8 cellular contexts compared by ENCODE assay signal in the genomic region with DNA sequence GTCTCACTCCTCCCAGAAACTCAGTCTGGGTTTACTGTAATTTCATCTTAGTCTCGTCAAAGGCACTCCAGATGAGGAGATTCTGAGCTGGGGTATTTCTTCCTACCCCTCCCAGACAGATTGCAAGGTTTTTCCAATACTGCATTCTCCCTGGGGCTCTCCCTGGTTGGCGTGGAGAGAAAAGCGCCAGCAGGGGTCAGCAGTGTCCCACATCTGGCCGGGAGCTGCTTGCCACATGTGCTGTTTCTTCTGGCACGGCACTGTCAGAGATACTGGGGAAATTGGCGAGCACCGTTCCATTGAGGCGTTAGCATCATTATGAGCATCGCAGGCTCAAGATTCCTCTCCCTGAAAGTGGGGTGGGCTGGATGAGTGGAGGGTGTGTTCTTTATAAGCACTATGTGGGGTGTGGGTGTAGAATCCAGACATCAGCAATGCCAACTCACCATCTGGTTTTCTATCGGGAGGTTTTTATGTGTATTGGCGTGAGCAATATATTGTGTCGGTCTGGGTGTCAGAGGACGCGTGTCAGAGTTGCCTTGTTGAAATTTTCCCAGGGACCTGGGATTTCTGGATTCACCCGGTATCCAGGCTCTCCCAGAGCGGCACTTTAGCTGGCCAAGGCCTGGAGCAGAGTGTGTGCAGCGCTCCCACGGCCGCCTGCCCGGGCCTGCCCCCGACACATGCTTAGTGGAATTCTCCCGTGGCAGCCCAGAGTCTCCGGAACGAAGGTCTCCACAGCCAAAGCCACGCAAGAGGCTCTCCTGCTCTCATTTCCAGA. TPM values are rescaled to one million over a fixed set of nuclear protein-coding genes. Genes with fewer than 3 reads are reported as not detected.
A peak's percentile ranks its signal among the peaks of the same experiment; 100 is the strongest.
DNase-seq lines count a peak whose midpoint lies in the region; TF ChIP-seq lines count a peak whose summit lies in the region.

No MANE protein-coding gene starts in this region.

- H3K9me3 ChIP-seq in liver (ENCODE audit: control insufficient read depth in 4 of 4, low read length in 3 of 4), result no peaks in the 10 kb centered on the region

- TF ChIP-seq RAD21 in liver (IDR thresholded peaks at IDR 0.05), result peak; percentile 76 to 83

- no peaks in the 10 kb centered on the region for H3K4me1 ChIP-seq in liver (ENCODE audit: control insufficient read depth in 4 of 4, insufficient read depth in 4 of 4, low read length in 3 of 4)

- H3K27ac ChIP-seq in cingulate gyrus (ENCODE audit: low read depth, low read length) (peak overlapping the region; percentile 12), liver (ENCODE audit: low read depth in 1 of 2, low read length in 2 of 2) (no peak overlapping the region)

- no peaks in the 10 kb centered on the region for H3K36me3 ChIP-seq in liver (ENCODE audit: control insufficient read depth in 4 of 4, insufficient read depth in 3 of 4, low read depth in 1 of 4, low read length in 3 of 4)

- WGBS in liver, result 78% methylated on average over 25 of the region's 25 CpGs

- H3K27me3 ChIP-seq in liver (ENCODE audit: control insufficient read depth in 4 of 4, insufficient read depth in 4 of 4, low read length in 3 of 4), result no peaks in the 10 kb centered on the region

- DNase-seq in GM04504 (ENCODE audit: low read depth) (peak; percentile 85), MV-4-11 (lab: John Stamatoyannopoulos, UW) (peak; percentile 65), SK-N-DZ (ENCODE audit: low spot score) (peak; percentile 60), activated gamma-delta T cell (lab: John Stamatoyannopoulos, UW) (no peak)
- DNase-seq in stimulated activated CD8-positive, alpha-beta memory T cell treated with anti-CD3 and anti-CD28 coated beads, Interleukin-7, amount 100 ng/mL, for 48 hours (ENCODE audit: extremely low read depth in 1 of 2, low read depth in 1 of 2), result peak; percentile 10 to 33
- DNase-seq in activated CD4-positive, CD25-positive, alpha-beta regulatory T cell treated with anti-CD3 and anti-CD28 coated beads, Interleukin-2, amount 50 U/mL, for 72 hours, result no peak

- peak; percentile 58 for TF ChIP-seq CTCF in liver (IDR thresholded peaks at IDR 0.05; ENCODE audit: low read depth, low read length, missing input control)

- H3K9ac ChIP-seq in liver (ENCODE audit: low read depth in 1 of 2, low read length in 2 of 2), result no peak overlapping the region

- H3K4me3 ChIP-seq in liver (ENCODE audit: low read depth in 1 of 3, low read length in 3 of 3), result no peak overlapping the region

TF ChIP-seq in liver, 16 proteins besides CTCF, POLR2A, EP300 and RAD21:
- TF ChIP-seq YY1 (IDR thresholded peaks at IDR 0.05) (no peak), HNF4G (IDR thresholded peaks at IDR 0.05) (no peak), NR2F2 (IDR thresholded peaks at IDR 0.05) (no peak), RXRA (IDR thresholded peaks at IDR 0.05) (no peak), EGR1 (IDR thresholded peaks at IDR 0.05; ENCODE audit: low read depth in 2 of 2) (no peak), HNF4A (conservative IDR thresholded peaks at IDR 0.05) (no peak), SP1 (IDR thresholded peaks at IDR 0.05) (no peak), TAF1 (conservative IDR thresholded peaks at IDR 0.05) (no peak), JUND (IDR thresholded peaks at IDR 0.05) (no peak), FOXA1 (IDR thresholded peaks at IDR 0.05) (no peak), FOXA2 (IDR thresholded peaks at IDR 0.05) (no peak), GABPA (IDR thresholded peaks at IDR 0.05 in 1 of 2, conservative IDR thresholded peaks at IDR 0.05 in 1 of 2) (no peak)
- TF ChIP-seq, protein P1, sequence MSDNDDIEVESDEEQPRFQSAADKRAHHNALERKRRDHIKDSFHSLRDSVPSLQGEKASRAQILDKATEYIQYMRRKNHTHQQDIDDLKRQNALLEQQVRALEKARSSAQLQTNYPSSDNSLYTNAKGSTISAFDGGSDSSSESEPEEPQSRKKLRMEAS (IDR thresholded peaks at IDR 0.05), result no peak
- TF ChIP-seq, protein P2, sequence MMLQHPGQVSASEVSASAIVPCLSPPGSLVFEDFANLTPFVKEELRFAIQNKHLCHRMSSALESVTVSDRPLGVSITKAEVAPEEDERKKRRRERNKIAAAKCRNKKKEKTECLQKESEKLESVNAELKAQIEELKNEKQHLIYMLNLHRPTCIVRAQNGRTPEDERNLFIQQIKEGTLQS (IDR thresholded peaks at IDR 0.05), result no peak
- TF ChIP-seq, protein P3, sequence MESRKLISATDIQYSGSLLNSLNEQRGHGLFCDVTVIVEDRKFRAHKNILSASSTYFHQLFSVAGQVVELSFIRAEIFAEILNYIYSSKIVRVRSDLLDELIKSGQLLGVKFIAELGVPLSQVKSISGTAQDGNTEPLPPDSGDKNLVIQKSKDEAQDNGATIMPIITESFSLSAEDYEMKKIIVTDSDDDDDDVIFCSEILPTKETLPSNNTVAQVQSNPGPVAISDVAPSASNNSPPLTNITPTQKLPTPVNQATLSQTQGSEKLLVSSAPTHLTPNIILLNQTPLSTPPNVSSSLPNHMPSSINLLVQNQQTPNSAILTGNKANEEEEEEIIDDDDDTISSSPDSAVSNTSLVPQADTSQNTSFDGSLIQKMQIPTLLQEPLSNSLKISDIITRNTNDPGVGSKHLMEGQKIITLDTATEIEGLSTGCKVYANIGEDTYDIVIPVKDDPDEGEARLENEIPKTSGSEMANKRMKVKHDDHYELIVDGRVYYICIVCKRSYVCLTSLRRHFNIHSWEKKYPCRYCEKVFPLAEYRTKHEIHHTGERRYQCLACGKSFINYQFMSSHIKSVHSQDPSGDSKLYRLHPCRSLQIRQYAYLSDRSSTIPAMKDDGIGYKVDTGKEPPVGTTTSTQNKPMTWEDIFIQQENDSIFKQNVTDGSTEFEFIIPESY (IDR thresholded peaks at IDR 0.05), result no peak
- TF ChIP-seq, protein P4, sequence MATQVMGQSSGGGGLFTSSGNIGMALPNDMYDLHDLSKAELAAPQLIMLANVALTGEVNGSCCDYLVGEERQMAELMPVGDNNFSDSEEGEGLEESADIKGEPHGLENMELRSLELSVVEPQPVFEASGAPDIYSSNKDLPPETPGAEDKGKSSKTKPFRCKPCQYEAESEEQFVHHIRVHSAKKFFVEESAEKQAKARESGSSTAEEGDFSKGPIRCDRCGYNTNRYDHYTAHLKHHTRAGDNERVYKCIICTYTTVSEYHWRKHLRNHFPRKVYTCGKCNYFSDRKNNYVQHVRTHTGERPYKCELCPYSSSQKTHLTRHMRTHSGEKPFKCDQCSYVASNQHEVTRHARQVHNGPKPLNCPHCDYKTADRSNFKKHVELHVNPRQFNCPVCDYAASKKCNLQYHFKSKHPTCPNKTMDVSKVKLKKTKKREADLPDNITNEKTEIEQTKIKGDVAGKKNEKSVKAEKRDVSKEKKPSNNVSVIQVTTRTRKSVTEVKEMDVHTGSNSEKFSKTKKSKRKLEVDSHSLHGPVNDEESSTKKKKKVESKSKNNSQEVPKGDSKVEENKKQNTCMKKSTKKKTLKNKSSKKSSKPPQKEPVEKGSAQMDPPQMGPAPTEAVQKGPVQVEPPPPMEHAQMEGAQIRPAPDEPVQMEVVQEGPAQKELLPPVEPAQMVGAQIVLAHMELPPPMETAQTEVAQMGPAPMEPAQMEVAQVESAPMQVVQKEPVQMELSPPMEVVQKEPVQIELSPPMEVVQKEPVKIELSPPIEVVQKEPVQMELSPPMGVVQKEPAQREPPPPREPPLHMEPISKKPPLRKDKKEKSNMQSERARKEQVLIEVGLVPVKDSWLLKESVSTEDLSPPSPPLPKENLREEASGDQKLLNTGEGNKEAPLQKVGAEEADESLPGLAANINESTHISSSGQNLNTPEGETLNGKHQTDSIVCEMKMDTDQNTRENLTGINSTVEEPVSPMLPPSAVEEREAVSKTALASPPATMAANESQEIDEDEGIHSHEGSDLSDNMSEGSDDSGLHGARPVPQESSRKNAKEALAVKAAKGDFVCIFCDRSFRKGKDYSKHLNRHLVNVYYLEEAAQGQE (IDR thresholded peaks at IDR 0.05), result no peak

RNA-seq across cellular contexts. Expression of a gene that starts 8.0 kb away (rescaled TPM):
- polyA plus RNA-seq in SK-N-DZ (2014; cell fraction: cytosol; rRNA removed), result 1.00 and 1.4 TPM in 2 replicates
- polyA plus RNA-seq in SK-N-DZ (2014; cell fraction: nucleus; rRNA removed), result 0.65 and 0.95 TPM in 2 replicates
- total RNA-seq in liver, result 1 to 10 TPM; 1.2 to 2.0 TPM
- 1 to 10 TPM; 1.1 to 1.4 TPM for polyA plus RNA-seq in liver

RNA-seq across cellular contexts. Expression of a gene that starts 24.0 kb away (rescaled TPM):
- polyA plus RNA-seq in SK-N-DZ (2014; cell fraction: cytosol; rRNA removed), result 8.2 and 16.9 TPM in 2 replicates
- polyA plus RNA-seq in SK-N-DZ (2014; cell fraction: nucleus; rRNA removed), result 4.3 and 10.9 TPM in 2 replicates
- 10 to 100 TPM; 42.7 to 96.9 TPM for total RNA-seq in liver
- polyA plus RNA-seq in liver, result 10 to 100 TPM; 49.3 to 87.2 TPM

Comparison
In these comparisons a context has a peak if more than half of its experiments do, and no peak if none do; other contexts are left out.
1. DNase-seq: peak in GM04504 (single experiment), MV-4-11 (single experiment), SK-N-DZ (single experiment) and stimulated activated CD8-positive, alpha-beta memory T cell treated with anti-CD3 and anti-CD28 coated beads, Interleukin-7, amount 100 ng/mL, for 48 hours (2 of 2); none in activated gamma-delta T cell (single experiment) and activated CD4-positive, CD25-positive, alpha-beta regulatory T cell treated with anti-CD3 and anti-CD28 coated beads, Interleukin-2, amount 50 U/mL, for 72 hours (single experiment).